Comparison of ENCODE assay signal across 26 cellular contexts in the genomic region with DNA sequence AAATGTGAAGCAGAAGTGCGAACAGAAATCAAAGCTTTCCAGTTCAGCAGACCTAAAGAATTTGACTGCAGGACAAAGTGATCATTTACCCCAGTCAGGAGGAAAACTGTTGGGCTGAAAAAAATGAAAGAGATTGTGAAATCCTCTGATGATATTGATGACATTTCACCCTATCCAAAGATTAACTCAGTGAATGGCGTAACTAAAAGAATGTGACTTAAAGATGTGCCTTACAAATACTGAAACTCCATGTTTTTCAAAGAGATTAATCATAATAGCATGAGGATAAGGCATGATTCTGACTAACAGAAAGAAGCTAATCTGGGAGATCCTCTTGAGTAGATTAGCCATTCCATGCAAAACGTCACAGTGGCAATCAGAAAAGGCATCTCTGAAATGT.
DNase-seq lines count a peak whose midpoint lies in the region; ATAC-seq and TF ChIP-seq lines count a peak whose summit lies in the region.
"Had no signal": no experiment of that assay in that cellular context is flagged by ENCODE, and none has a peak within 500 bp of the region (broad histone marks: within the 10 kb centered on the region; RNA-seq: fewer than 3 reads in every experiment).

No MANE protein-coding gene starts in this region.

- no peak for ATAC-seq in body of pancreas
- ATAC-seq: naive thymus-derived CD8-positive, alpha-beta T cell; Right ventricle myocardium inferior had no signal

- H4K20me1 ChIP-seq in PC-9 (ENCODE audit: insufficient read depth): no peaks in the 10 kb centered on the region
- H4K20me1 ChIP-seq in fibroblast of lung (ENCODE audit: control insufficient read depth, extremely low read depth, insufficient read depth, low read length): no peaks in the 10 kb centered on the region
- no peaks in the 10 kb centered on the region for H4K20me1 ChIP-seq in neural progenitor cell (ENCODE audit: low read depth)

- H3K36me3 Mint-ChIP-seq in neural progenitor cell: no peaks in the 10 kb centered on the region
- H3K36me3 Mint-ChIP-seq: CD4-positive, alpha-beta memory T cell; memory B cell had no signal

- peaks cover 6% of the 10 kb centered on the region; the same call in 1 of the 2 replicates for H3K9me3 ChIP-seq in PC-9 (ENCODE audit: insufficient read depth, low read depth)
- H3K9me3 ChIP-seq in fibroblast of lung (ENCODE audit: control insufficient read depth, insufficient read depth, low read depth, low read length): no peaks in the 10 kb centered on the region
- no peaks in the 10 kb centered on the region for H3K9me3 ChIP-seq in neural progenitor cell (ENCODE audit: low read depth)
- no peaks in the 10 kb centered on the region for H3K9me3 ChIP-seq in body of pancreas
- H3K9me3 ChIP-seq: esophagus squamous epithelium had no signal

- H3K27ac ChIP-seq in PC-9: no peak overlapping the region
- H3K27ac ChIP-seq in fibroblast of lung (ENCODE audit: insufficient read depth, low read length): no peak overlapping the region
- no peak overlapping the region for H3K27ac ChIP-seq in neural progenitor cell
- no peak overlapping the region for H3K27ac ChIP-seq in body of pancreas
- H3K27ac ChIP-seq: esophagus squamous epithelium, HL-60 had no signal

- no peak overlapping the region for H3K4me3 Mint-ChIP-seq in neural progenitor cell
- H3K4me3 Mint-ChIP-seq: CD4-positive, alpha-beta memory T cell; memory B cell; naive thymus-derived CD8-positive, alpha-beta T cell had no signal

- DNase-seq in Caki2 (ENCODE audit: low read depth) (peak; percentile 2), PC-9 (peak in 1 of 2 experiments; percentile 50), fibroblast of lung (ENCODE audit: low read depth in 2 of 2) (peak; percentile 34 to 56), neural progenitor cell (ENCODE audit: low spot score) (no peak), body of pancreas (no peak), GM10248 (ENCODE audit: extremely low spot score) (no peak), activated gamma-delta T cell (lab: John Stamatoyannopoulos, UW) (no peak)
- DNase-seq in stimulated activated CD8-positive, alpha-beta memory T cell treated with anti-CD3 and anti-CD28 coated beads, Interleukin-4, amount 100 ng/mL, for 48 hours: no peak
- DNase-seq: activated CD4-positive, alpha-beta T cell treated with anti-CD3 and anti-CD28 coated beads, Interleukin-2, amount 50 U/mL, for 1 hour; activated CD8-positive, alpha-beta memory T cell treated with anti-CD3 and anti-CD28 coated beads, Interleukin-2, amount 50 U/mL, for 4 hours; amygdala; CD4-positive, alpha-beta memory T cell; DMS79; effector CD8-positive, alpha-beta T cell; esophagus squamous epithelium; kidney; naive thymus-derived CD8-positive, alpha-beta T cell; NCI-H1092; NCI-H2029 treated with DMSO at 0.1 percent for 48 hours; NCI-H510A; posterior cingulate gyrus; small intestine; stimulated activated CD4-positive, alpha-beta T cell treated with anti-CD3 and anti-CD28 coated beads, Interleukin-4, amount 100 ng/mL, for 1 hour had no signal

- no peak for TF ChIP-seq POLR2A in body of pancreas (IDR thresholded peaks at IDR 0.05)

- no peak overlapping the region for H3K4me3 ChIP-seq in PC-9
- H3K4me3 ChIP-seq in fibroblast of lung (replicated peaks in 1 of 4; ENCODE audit: control extremely low read depth in 1 of 4, insufficient read depth in 1 of 4, low read depth in 3 of 4, low read length in 4 of 4): no peak overlapping the region
- H3K4me3 ChIP-seq in neural progenitor cell: no peak overlapping the region
- no peak overlapping the region for H3K4me3 ChIP-seq in body of pancreas
- H3K4me3 ChIP-seq: esophagus squamous epithelium had no signal

- H3K36me3 ChIP-seq in PC-9 (ENCODE audit: low read depth): no peaks in the 10 kb centered on the region
- no peaks in the 10 kb centered on the region for H3K36me3 ChIP-seq in fibroblast of lung (ENCODE audit: control insufficient read depth, insufficient read depth, low read length)
- H3K36me3 ChIP-seq in neural progenitor cell: no peaks in the 10 kb centered on the region
- no peaks in the 10 kb centered on the region for H3K36me3 ChIP-seq in body of pancreas (replicated peaks in 1 of 2; ENCODE audit: insufficient read depth in 1 of 2, low read depth in 2 of 2)
- H3K36me3 ChIP-seq: esophagus squamous epithelium had no signal

- H3K4me1 ChIP-seq in PC-9 (replicated peaks; ENCODE audit: insufficient read depth): peaks cover 8% of the 10 kb centered on the region; the same call in 1 of the 2 replicates
- H3K4me1 ChIP-seq in fibroblast of lung (ENCODE audit: control insufficient read depth, extremely low read depth, insufficient read depth, low read length): no peaks in the 10 kb centered on the region
- H3K4me1 ChIP-seq in neural progenitor cell: peaks cover 15% of the 10 kb centered on the region
- H3K4me1 ChIP-seq in body of pancreas: no peaks in the 10 kb centered on the region
- H3K4me1 ChIP-seq: esophagus squamous epithelium had no signal

- H3K9ac ChIP-seq in fibroblast of lung (ENCODE audit: insufficient read depth, low read length): no peak overlapping the region
- H3K9ac ChIP-seq in neural progenitor cell: no peak overlapping the region

- no peaks in the 10 kb centered on the region for H3K27me3 Mint-ChIP-seq in neural progenitor cell (ENCODE audit: insufficient read depth, low read depth)
- H3K27me3 Mint-ChIP-seq: CD4-positive, alpha-beta memory T cell; memory B cell; naive thymus-derived CD8-positive, alpha-beta T cell had no signal

- H3K4me2 ChIP-seq in PC-9 (peak overlapping the region; percentile 25; the same call in 1 of the 2 replicates), fibroblast of lung (ENCODE audit: extremely low read depth, insufficient read depth, low read length) (no peak overlapping the region), neural progenitor cell (peak overlapping the region; percentile 36)

- H3K27ac Mint-ChIP-seq in neural progenitor cell: no peak overlapping the region
- H3K27ac Mint-ChIP-seq: CD4-positive, alpha-beta memory T cell; memory B cell; naive thymus-derived CD8-positive, alpha-beta T cell had no signal

- H3K27me3 ChIP-seq in PC-9 (ENCODE audit: insufficient read depth, low read depth): no peaks in the 10 kb centered on the region
- no peaks in the 10 kb centered on the region for H3K27me3 ChIP-seq in fibroblast of lung (ENCODE audit: control insufficient read depth, insufficient read depth, low read length)
- H3K27me3 ChIP-seq in neural progenitor cell: no peaks in the 10 kb centered on the region
- no peaks in the 10 kb centered on the region for H3K27me3 ChIP-seq in body of pancreas
- H3K27me3 ChIP-seq: esophagus squamous epithelium had no signal

- no peaks in the 10 kb centered on the region for H3K9me2 ChIP-seq in PC-9 (ENCODE audit: insufficient read depth)

- no TSS peak for BruUV-seq in PC-9 (replicated peaks; lab: Mats Ljungman, UMichigan)

- POLR2A ChIA-PET in PC-9 (lab: Charles Lee; ENCODE audit: unreplicated experiment): no interaction called here
- POLR2A ChIA-PET in GM10248 (lab: Yijun Ruan, JAX): no interaction called here

- 72% methylated on average over 3 of the region's 3 CpGs for WGBS in body of pancreas, 2 donors

- no peaks in the 10 kb centered on the region for H3K79me2 ChIP-seq in PC-9 (ENCODE audit: low read depth)
- no peaks in the 10 kb centered on the region for H3K79me2 ChIP-seq in fibroblast of lung (ENCODE audit: control insufficient read depth, insufficient read depth, low read length)
- H3K79me2 ChIP-seq in neural progenitor cell (ENCODE audit: low read depth): no peaks in the 10 kb centered on the region

- CTCF ChIA-PET in PC-9 (lab: Charles Lee): no interaction called here
- CTCF ChIA-PET in GM10248 (lab: Yijun Ruan, JAX): interaction anchor here (2.3 kb wide), 1 partner anchor 9 kb away, joined by 4 read pairs; no protein-coding TSS in a partner anchor

- H3K4me1 Mint-ChIP-seq in neural progenitor cell: peaks cover 15% of the 10 kb centered on the region
- H3K4me1 Mint-ChIP-seq: CD4-positive, alpha-beta memory T cell; memory B cell; naive thymus-derived CD8-positive, alpha-beta T cell had no signal

- H3F3A ChIP-seq in PC-9 (ENCODE audit: insufficient read depth, low read depth) (no peaks in the 10 kb centered on the region), neural progenitor cell (ENCODE audit: low read depth) (no peaks in the 10 kb centered on the region)

- H2AFZ ChIP-seq in PC-9 (no peak overlapping the region), fibroblast of lung (ENCODE audit: low read length) (no peak overlapping the region), neural progenitor cell (replicated peaks) (no peak overlapping the region)

- in situ Hi-C loops in Caki2 (cut with HindIII; ENCODE audit: low pct_unique_long_range_greater_than_20kb, low sequenced_read_pairs): no loop called here

- H3K9me3 Mint-ChIP-seq in neural progenitor cell: no peaks in the 10 kb centered on the region
- H3K9me3 Mint-ChIP-seq: CD4-positive, alpha-beta memory T cell; memory B cell; naive thymus-derived CD8-positive, alpha-beta T cell had no signal

- TF ChIP-seq CTCF in PC-9 (conservative IDR thresholded peaks at IDR 0.05) (no peak), fibroblast of lung (conservative IDR thresholded peaks at IDR 0.05 in 1 of 2, IDR thresholded peaks at IDR 0.05 in 1 of 2; ENCODE audit: low read depth in 1 of 2, low read length in 2 of 2) (no peak), neural progenitor cell (IDR thresholded peaks at IDR 0.05) (no peak), body of pancreas (IDR thresholded peaks at IDR 0.05) (no peak), GM10248 (IDR thresholded peaks at IDR 0.05; ENCODE audit: control extremely low read depth, extremely low read depth, low read depth, missing control alignments) (no peak)

- intact Hi-C loops in PC-9 (cut with micrococcal nuclease; ENCODE audit: unreplicated experiment): no loop called here
- intact Hi-C loops in body of pancreas (cut with DNase I): no loop called here

Comparison
In these comparisons a context has a peak if more than half of its experiments do, and no peak if none do; other contexts are left out.
1. DNase-seq: peak in Caki2 (single experiment) and fibroblast of lung (2 of 2); none in neural progenitor cell (single experiment), body of pancreas (0 of 4), stimulated activated CD8-positive, alpha-beta memory T cell treated with anti-CD3 and anti-CD28 coated beads, Interleukin-4, amount 100 ng/mL, for 48 hours (single experiment), GM10248 (single experiment) and activated gamma-delta T cell (single experiment).